In genomic region chr6:15039136-15039535, GRCh38 we compare ENCODE assay signal across 1 cellular context.
TF ChIP-seq lines count a peak whose summit lies in the region.

No MANE protein-coding gene starts in this region.

TF ChIP-seq in H1, 55 proteins besides CTCF, POLR2A, EP300 and RAD21 (continued from another document):
- TF ChIP-seq BRCA1 (IDR thresholded peaks at IDR 0.05; ENCODE audit: low read depth, low read length) = no peak
- no peak for TF ChIP-seq SP2 (IDR thresholded peaks at IDR 0.05; ENCODE audit: low read length)
- TF ChIP-seq EGR1 (IDR thresholded peaks at IDR 0.05; ENCODE audit: borderline replicate concordance, low read depth, low read length) = no peak
- TF ChIP-seq TCF12 (IDR thresholded peaks at IDR 0.05; ENCODE audit: low read depth, low read length) = no peak
- no peak for TF ChIP-seq CBX5 (IDR thresholded peaks at IDR 0.05; ENCODE audit: low read depth, low read length)
- TF ChIP-seq KDM4A (IDR thresholded peaks at IDR 0.05; ENCODE audit: low read depth, low read length, severe bottlenecking) = no peak
- no peak for TF ChIP-seq HDAC6 (IDR thresholded peaks at IDR 0.05; ENCODE audit: low read depth, low read length)
- TF ChIP-seq TAF1 (IDR thresholded peaks at IDR 0.05; ENCODE audit: low read depth, low read length) = no peak
- no peak for TF ChIP-seq TAF7 (optimal IDR thresholded peaks at IDR 0.05; ENCODE audit: borderline replicate concordance, low read depth, low read length)
- TF ChIP-seq SIN3A (conservative IDR thresholded peaks at IDR 0.05 in 1 of 2, IDR thresholded peaks at IDR 0.05 in 1 of 2; ENCODE audit: low read depth in 1 of 2, low read length in 2 of 2) = no peak
